13 cellular contexts compared by ENCODE assay signal in genomic region chr1:45864765-45865164, GRCh38.
DNase-seq lines count a peak whose midpoint lies in the region; ATAC-seq, FAIRE-seq and TF ChIP-seq lines count a peak whose summit lies in the region.
"Had no signal": no experiment of that assay in that cellular context is flagged by ENCODE, and none has a peak within 500 bp of the region (broad histone marks: within the 10 kb centered on the region; RNA-seq: fewer than 3 reads in every experiment).

No MANE protein-coding gene starts in this region.

- H2AFZ ChIP-seq in endothelial cell of umbilical vein (ENCODE audit: low read depth, low read length): no peak overlapping the region

- peaks cover 4% of the 10 kb centered on the region for H3K4me1 ChIP-seq in endothelial cell of umbilical vein (ENCODE audit: control insufficient read depth, extremely low read depth, insufficient read depth, low read length)
- peaks cover 39% of the 10 kb centered on the region for H3K4me1 ChIP-seq in psoas muscle

- dilution Hi-C loops in endothelial cell of umbilical vein (cut with MboI; ENCODE audit: extremely low pct_ligation_motif_present, low sequenced_read_pairs): no loop called here

- H3K4me2 ChIP-seq in endothelial cell of umbilical vein (ENCODE audit: insufficient read depth, low read length): peak overlapping the region; percentile 45

- DNase-seq in DMS153 (lab: John Stamatoyannopoulos, UW): peak; percentile 23
- DNase-seq in DMS153 treated with DMSO at 0.1 percent for 48 hours (lab: John Stamatoyannopoulos, UW; ENCODE audit: unreplicated experiment): no peak
- peak; percentile 71 for DNase-seq in NCI-H82 (lab: John Stamatoyannopoulos, UW)
- peak; percentile 13 for DNase-seq in endothelial cell of umbilical vein (ENCODE audit: low read depth, low spot score)
- DNase-seq in psoas muscle: no peak
- no peak for DNase-seq in substantia nigra (lab: John Stamatoyannopoulos, UW)
- DNase-seq in effector CD4-positive, alpha-beta T cell: no peak
- no peak for DNase-seq in NCI-H2196 treated with DMSO at 0.1 percent for 48 hours (lab: John Stamatoyannopoulos, UW; ENCODE audit: unreplicated experiment)
- DNase-seq: 8988T; activated CD8-positive, alpha-beta memory T cell treated with anti-CD3 and anti-CD28 coated beads, Interleukin-2, amount 50 U/mL, for 48 hours; GDM1; hippocampal formation; nephron progenitor cell had no signal

- peak overlapping the region in 1 of 3 experiments; percentile 42 for H3K4me3 ChIP-seq in endothelial cell of umbilical vein (replicated peaks in 1 of 3; ENCODE audit: insufficient read depth in 1 of 3, low read depth in 1 of 3, low read length in 3 of 3)
- H3K4me3 ChIP-seq in psoas muscle: peak overlapping the region; percentile 37

- H3K79me2 ChIP-seq in endothelial cell of umbilical vein (ENCODE audit: control insufficient read depth, insufficient read depth, low read length): peaks cover 29% of the 10 kb centered on the region

- H3K27ac ChIP-seq in endothelial cell of umbilical vein (ENCODE audit: insufficient read depth, low read depth, low read length) (no peak overlapping the region), psoas muscle (no peak overlapping the region), substantia nigra (ENCODE audit: low read depth, low read length, poor library complexity, severe bottlenecking) (no peak overlapping the region)

- POLR2A ChIA-PET in endothelial cell of umbilical vein (lab: Charles Lee): no interaction called here

- TF ChIP-seq CTCF in endothelial cell of umbilical vein (IDR thresholded peaks at IDR 0.05; ENCODE audit: extremely low read depth in 1 of 2, insufficient read depth in 1 of 2, low read depth in 1 of 2, low read length in 2 of 2) (no peak), psoas muscle (IDR thresholded peaks at IDR 0.05) (no peak)

- BruUV-seq in endothelial cell of umbilical vein (replicated peaks; lab: Mats Ljungman, UMichigan): no TSS peak

- TF ChIP-seq POLR2A in endothelial cell of umbilical vein (IDR thresholded peaks at IDR 0.05; ENCODE audit: low read depth, low read length): no peak

- intact Hi-C loops in endothelial cell of umbilical vein (cut with micrococcal nuclease) (no loop called here), psoas muscle (cut with DNase I) (no loop called here)

- WGBS in psoas muscle, 3 donors: 32 to 58% (median 40%) methylated on average over 4 of the region's 4 CpGs

- FAIRE-seq in endothelial cell of umbilical vein (lab: Jason Lieb, UNC): no peak

- H3K9me3 ChIP-seq in endothelial cell of umbilical vein (replicated peaks; ENCODE audit: control insufficient read depth, insufficient read depth, low read length): no peaks in the 10 kb centered on the region
- no peaks in the 10 kb centered on the region for H3K9me3 ChIP-seq in psoas muscle

- ATAC-seq in psoas muscle: peak in 2 of 4 donors; percentile 23 to 48

- H3K27me3 ChIP-seq in endothelial cell of umbilical vein (ENCODE audit: control insufficient read depth in 2 of 2, insufficient read depth in 2 of 2, low read length in 2 of 2) (no peaks in the 10 kb centered on the region), psoas muscle (ENCODE audit: insufficient read depth in 3 of 3, low read length in 2 of 3) (no peaks in the 10 kb centered on the region)

- H3K9ac ChIP-seq in endothelial cell of umbilical vein (replicated peaks; ENCODE audit: extremely low read depth, insufficient read depth, low read length): no peak overlapping the region

- CTCF ChIA-PET in endothelial cell of umbilical vein (lab: Charles Lee): interaction anchor here (0.6 kb wide), 2 partner anchors 19 to 47 kb away, joined by 3 read pairs; no protein-coding TSS in a partner anchor

- H4K20me1 ChIP-seq in endothelial cell of umbilical vein (replicated peaks; ENCODE audit: control insufficient read depth, extremely low read depth, insufficient read depth, low read length): peaks cover 2% of the 10 kb centered on the region

- H3K36me3 ChIP-seq in endothelial cell of umbilical vein (ENCODE audit: control insufficient read depth in 2 of 2, extremely low read depth in 1 of 2, insufficient read depth in 2 of 2, low read length in 2 of 2): no peaks in the 10 kb centered on the region
- H3K36me3 ChIP-seq in psoas muscle (ENCODE audit: insufficient read depth in 1 of 2, low read depth in 1 of 2): no peaks in the 10 kb centered on the region

- no peaks in the 10 kb centered on the region for H3K9me1 ChIP-seq in endothelial cell of umbilical vein (replicated peaks; ENCODE audit: control insufficient read depth, extremely low read depth, insufficient read depth, low read length)

TF ChIP-seq in endothelial cell of umbilical vein, 7 proteins besides CTCF, POLR2A, EP300 and RAD21:
- TF ChIP-seq MAX (IDR thresholded peaks at IDR 0.05; ENCODE audit: insufficient read depth, insufficient read length) (no peak), MYC (IDR thresholded peaks at IDR 0.05; ENCODE audit: low read depth, low read length) (no peak), GATA2 (IDR thresholded peaks at IDR 0.05; ENCODE audit: insufficient read depth, insufficient read length, low read depth, low read length) (no peak), POLR2AphosphoS5 (IDR thresholded peaks at IDR 0.05; ENCODE audit: insufficient read depth, low read depth, low read length) (no peak)

Comparison
In these comparisons a context has a peak if more than half of its experiments do, and no peak if none do; other contexts are left out.
1. DNase-seq: peak in DMS153 (single experiment), NCI-H82 (single experiment) and endothelial cell of umbilical vein (single experiment); none in DMS153 treated with DMSO at 0.1 percent for 48 hours (single experiment), psoas muscle (0 of 2), substantia nigra (0 of 49), effector CD4-positive, alpha-beta T cell (single experiment) and NCI-H2196 treated with DMSO at 0.1 percent for 48 hours (single experiment).